ENCODE assay signal across 1 cellular context in the genomic region with DNA sequence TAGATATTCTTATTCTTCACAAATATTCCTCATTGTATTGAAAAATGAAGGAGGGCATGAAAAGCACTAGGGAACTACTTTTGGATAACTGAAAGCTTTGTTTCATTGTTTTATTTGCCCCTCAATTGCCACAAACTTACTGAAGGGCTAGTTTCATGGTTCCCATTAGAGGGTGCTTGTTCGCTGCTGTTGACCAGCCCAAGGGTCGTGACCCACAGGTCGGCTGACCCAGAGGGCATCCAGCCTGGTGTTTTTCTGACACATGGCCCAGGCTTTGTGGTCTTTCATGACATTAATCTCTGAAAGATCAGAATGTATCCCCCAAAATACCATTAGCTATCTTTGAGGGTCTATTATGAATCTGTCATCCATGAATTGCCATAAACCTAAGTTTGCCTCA.
A peak's percentile ranks its signal among the peaks of the same experiment; 100 is the strongest.
TF ChIP-seq lines count a peak whose summit lies in the region.

No MANE protein-coding gene starts in this region.

TF ChIP-seq in GM12878, 131 proteins besides CTCF, POLR2A, EP300 and RAD21:
- TF ChIP-seq PAX8 (IDR thresholded peaks at IDR 0.05), result no peak
- no peak for TF ChIP-seq NFYA (IDR thresholded peaks at IDR 0.05; ENCODE audit: borderline replicate concordance, low read depth, low read length)
- TF ChIP-seq NR2F1 (conservative IDR thresholded peaks at IDR 0.05), result 0 out of 2 replicates have a peak, but pooled peaks have one; percentile 33
- TF ChIP-seq BMI1 (IDR thresholded peaks at IDR 0.05; ENCODE audit: borderline replicate concordance), result no peak
